10 cellular contexts compared by ENCODE assay signal in the genomic region with DNA sequence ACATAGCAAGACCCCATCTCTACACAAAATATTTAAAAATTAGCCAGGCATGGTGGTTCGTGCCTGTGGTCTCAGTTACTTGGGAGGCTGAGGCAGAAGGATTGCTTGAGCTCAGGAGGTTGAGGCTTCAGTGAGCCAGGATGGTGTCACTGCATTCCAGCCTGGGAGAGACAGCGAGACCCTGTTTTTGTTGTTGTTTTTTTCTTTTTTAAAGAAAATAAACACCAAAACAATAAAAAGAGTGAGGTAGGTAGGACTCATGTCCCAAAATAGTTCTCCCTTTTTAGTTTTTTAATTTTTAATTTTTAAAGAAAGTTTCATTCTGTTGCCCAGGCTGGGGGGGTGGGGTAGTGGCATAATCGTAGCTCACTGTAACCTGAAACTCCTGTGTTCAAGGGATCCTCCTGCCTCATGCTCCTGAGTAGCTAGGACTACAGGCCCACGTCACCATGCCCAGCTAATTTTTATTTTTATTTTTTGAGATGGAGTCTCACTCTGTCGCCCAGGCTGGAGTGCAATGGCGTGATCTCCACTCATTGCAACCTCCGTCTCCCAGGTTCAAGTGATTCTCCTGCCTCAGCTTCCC. TPM values are rescaled to one million over a fixed set of nuclear protein-coding genes. Genes with fewer than 3 reads are reported as not detected.
DNase-seq lines count a peak whose midpoint lies in the region; ATAC-seq and TF ChIP-seq lines count a peak whose summit lies in the region.
"Had no signal": no experiment of that assay in that cellular context is flagged by ENCODE, and none has a peak within 500 bp of the region (broad histone marks: within the 10 kb centered on the region; RNA-seq: fewer than 3 reads in every experiment).

No MANE protein-coding gene starts in this region.

- H3K36me3 ChIP-seq in spleen (no peaks in the 10 kb centered on the region), Karpas-422 (ENCODE audit: insufficient read depth, low read length) (no peaks in the 10 kb centered on the region)
- H3K36me3 ChIP-seq: right lobe of liver had no signal

- peaks cover 9% of the 10 kb centered on the region; the same call in 1 of the 2 replicates for H3K79me2 ChIP-seq in Karpas-422 (ENCODE audit: low read length)

- no peak overlapping the region for H2AFZ ChIP-seq in Karpas-422 (ENCODE audit: low read length)

- intact Hi-C loops in spleen (cut with DNase I; ENCODE audit: low total_unique reads): no loop called here

- no peak for ATAC-seq in foreskin keratinocyte
- ATAC-seq: right lobe of liver; stimulated activated naive CD8-positive, alpha-beta T cell treated with anti-CD3 and anti-CD28 coated beads, Interleukin-15, amount 100 ng/mL, for 72 hours had no signal

- no peak overlapping the region for H3K4me2 ChIP-seq in Karpas-422 (ENCODE audit: low read depth, low read length, poor library complexity, severe bottlenecking)

- no peaks in the 10 kb centered on the region for H4K20me1 ChIP-seq in Karpas-422 (ENCODE audit: insufficient read depth, low read depth, low read length)

- WGBS in spleen, 5 donors: 89 to 94% (median 91%) methylated on average over 7 of the region's 7 CpGs

- TF ChIP-seq POLR2A in Raji (IDR thresholded peaks at IDR 0.05; ENCODE audit: insufficient read depth, low read depth, low read length): peak; percentile 24; the same call in 1 of the 2 replicates
- TF ChIP-seq POLR2A in spleen (IDR thresholded peaks at IDR 0.05): no peak

- no peaks in the 10 kb centered on the region for H3K27me3 ChIP-seq in foreskin keratinocyte
- H3K27me3 ChIP-seq in spleen (replicated peaks in 1 of 7): no peaks in the 10 kb centered on the region
- no peaks in the 10 kb centered on the region for H3K27me3 ChIP-seq in Karpas-422 (ENCODE audit: low read length)
- H3K27me3 ChIP-seq: right lobe of liver had no signal

- no peak for TF ChIP-seq CTCF in foreskin keratinocyte (conservative IDR thresholded peaks at IDR 0.05)
- TF ChIP-seq CTCF in spleen (IDR thresholded peaks at IDR 0.05 in 8 of 11, conservative IDR thresholded peaks at IDR 0.05 in 3 of 11): no peak

- H3K4me3 ChIP-seq in spleen (no peak overlapping the region), Karpas-422 (ENCODE audit: low read length) (no peak overlapping the region)
- H3K4me3 ChIP-seq: right lobe of liver had no signal

- peak overlapping the region; percentile 97 for H3K27ac ChIP-seq in foreskin keratinocyte
- peak overlapping the region in 6 of 8 donors; percentile 87 to 95 (median 92) for H3K27ac ChIP-seq in spleen
- H3K27ac ChIP-seq in Karpas-422 (ENCODE audit: low read length): no peak overlapping the region

- peaks cover 27% of the 10 kb centered on the region for H3K4me1 ChIP-seq in foreskin keratinocyte
- H3K4me1 ChIP-seq in spleen: peaks cover 16 to 67% (median 46%) of the 10 kb centered on the region in 6 donors
- H3K4me1 ChIP-seq in Karpas-422 (ENCODE audit: low read length): peaks cover 26% of the 10 kb centered on the region

- H3K9me3 ChIP-seq in spleen (no peaks in the 10 kb centered on the region), Karpas-422 (ENCODE audit: low read length) (no peaks in the 10 kb centered on the region)
- H3K9me3 ChIP-seq: right lobe of liver had no signal

- H3K9ac ChIP-seq in Karpas-422 (ENCODE audit: low read length): no peak overlapping the region

- DNase-seq in NCI-H510A treated with DMSO at 0.1 percent for 48 hours (lab: John Stamatoyannopoulos, UW) (peak; percentile 41), NCI-H510A (lab: John Stamatoyannopoulos, UW) (no peak), foreskin keratinocyte (no peak), spleen (no peak), Karpas-422 (no peak), NCI-H774 (lab: John Stamatoyannopoulos, UW) (no peak)
- no peak for DNase-seq in effector CD4-positive, alpha-beta T cell
- DNase-seq: right lobe of liver; stimulated activated naive CD8-positive, alpha-beta T cell treated with anti-CD3 and anti-CD28 coated beads, Interleukin-15, amount 100 ng/mL, for 72 hours had no signal

- H3K9me2 ChIP-seq in Karpas-422 (replicated peaks; ENCODE audit: insufficient read depth, low read length): no peaks in the 10 kb centered on the region

RNA-seq across cellular contexts. Expression of gene MALAT1, which starts 25.5 kb away (rescaled TPM):
- total RNA-seq in foreskin keratinocyte (1,538 and 2,710 TPM in 2 replicates), spleen (over 10,000 TPM; 10,088 to 24,490 (median 13,598) TPM)
- polyA plus RNA-seq in foreskin keratinocyte (10.1 and 11.9 TPM in 2 replicates), spleen (100 to 1,000 TPM; 111 to 793 (median 171) TPM)
- 3,783 and 4,167 TPM in 2 replicates for total RNA-seq in Karpas-422 (2014; rRNA removed; shearing (Covaris generic); ENCODE audit: low replicate concordance)

RNA-seq across cellular contexts. Expression of gene NEAT1, which starts 50.8 kb away (rescaled TPM):
- total RNA-seq in foreskin keratinocyte (66.8 and 83.1 TPM in 2 replicates), spleen (1,000 to 10,000 TPM in 2 of 7 donors, 100 to 1,000 TPM in 5; 266 to 1,804 (median 799) TPM)
- polyA plus RNA-seq in foreskin keratinocyte (100 and 119 TPM in 2 replicates), spleen (1,000 to 10,000 TPM in 2 of 3 donors, 100 to 1,000 TPM in 1; 526 to 1,090 (median 1,018) TPM)
- total RNA-seq in Karpas-422 (2014; rRNA removed; shearing (Covaris generic); ENCODE audit: low replicate concordance): 36.5 and 74.7 TPM in 2 replicates

RNA-seq across cellular contexts. Expression of gene SCYL1, which starts 51.5 kb away (rescaled TPM):
- total RNA-seq in foreskin keratinocyte (62.2 and 66.1 TPM in 2 replicates), spleen (100 to 1,000 TPM in 2 of 7 donors, 10 to 100 TPM in 5; 64.7 to 125 (median 77.4) TPM)
- polyA plus RNA-seq in foreskin keratinocyte (62.0 and 62.8 TPM in 2 replicates), spleen (10 to 100 TPM; 52.4 to 70.6 (median 60.7) TPM)
- 39.1 and 79.0 TPM in 2 replicates for total RNA-seq in Karpas-422 (2014; rRNA removed; shearing (Covaris generic); ENCODE audit: low replicate concordance)
